8 cellular contexts compared by ENCODE assay signal in the genomic region with DNA sequence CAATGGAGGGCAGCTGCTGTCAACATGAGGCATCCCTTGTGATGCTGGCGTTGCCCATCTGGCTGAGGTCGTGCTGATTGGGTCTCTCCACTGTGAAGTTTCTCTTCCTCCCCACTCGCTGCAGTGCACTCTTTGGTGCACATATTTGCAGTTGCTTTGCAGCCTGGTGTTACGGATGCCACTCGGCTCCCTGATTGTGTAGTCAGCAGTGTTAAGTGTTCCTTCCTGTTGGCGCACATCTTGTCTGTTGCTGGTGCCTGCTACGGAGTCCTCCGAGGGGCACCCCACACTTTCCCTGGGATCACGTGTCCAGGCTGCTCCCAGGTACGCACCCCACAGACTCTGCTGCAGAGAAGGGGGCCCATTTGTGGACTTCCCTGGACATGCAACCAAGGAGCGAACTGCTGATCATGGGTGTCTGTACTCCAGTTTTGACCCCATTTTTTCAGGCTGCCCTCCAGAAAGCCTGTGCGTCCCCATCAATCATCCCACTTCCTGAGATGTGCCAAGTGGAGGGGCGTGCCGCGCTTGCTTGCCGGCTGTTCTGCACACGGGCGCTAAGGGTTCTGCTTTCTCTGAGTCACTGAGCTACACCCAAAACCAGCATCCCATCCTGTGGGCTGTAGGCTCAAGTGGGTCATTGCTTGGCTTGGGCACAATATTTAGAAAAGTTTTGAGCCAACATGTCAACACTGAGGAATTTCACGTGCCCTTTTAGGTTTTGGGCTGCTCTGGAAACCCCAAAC.
DNase-seq lines count a peak whose midpoint lies in the region; ATAC-seq lines count a peak whose summit lies in the region.

No MANE protein-coding gene starts in this region.

- ATAC-seq in HG03159 (IDR thresholded peaks at IDR 0.05; ENCODE audit: unreplicated experiment) (no peak), GM21390 (IDR thresholded peaks at IDR 0.05; ENCODE audit: unreplicated experiment) (no peak)

- DNase-seq in AG08395 (ENCODE audit: low spot score) (peak; percentile 92), GM04503 (ENCODE audit: low read depth) (peak; percentile 34), SW480 (ENCODE audit: low spot score) (peak; percentile 33), fibroblast of peridontal ligament (ENCODE audit: extremely low read depth) (peak; percentile 15), NCI-H2107 (lab: John Stamatoyannopoulos, UW) (no peak), pons (ENCODE audit: low spot score) (no peak)

Comparison
In these comparisons a context has a peak if more than half of its experiments do, and no peak if none do; other contexts are left out.
1. DNase-seq: peak in AG08395 (single experiment), GM04503 (single experiment), SW480 (single experiment) and fibroblast of peridontal ligament (single experiment); none in NCI-H2107 (single experiment) and pons (single experiment).